In genomic region chr15:73994419-73994883, GRCh38 we compare ENCODE assay signal across 8 cellular contexts. TPM values are rescaled to one million over a fixed set of nuclear protein-coding genes. Genes with fewer than 3 reads are reported as not detected.
DNase-seq lines count a peak whose midpoint lies in the region; ATAC-seq and FAIRE-seq lines count a peak whose summit lies in the region.

A gene with protein sequence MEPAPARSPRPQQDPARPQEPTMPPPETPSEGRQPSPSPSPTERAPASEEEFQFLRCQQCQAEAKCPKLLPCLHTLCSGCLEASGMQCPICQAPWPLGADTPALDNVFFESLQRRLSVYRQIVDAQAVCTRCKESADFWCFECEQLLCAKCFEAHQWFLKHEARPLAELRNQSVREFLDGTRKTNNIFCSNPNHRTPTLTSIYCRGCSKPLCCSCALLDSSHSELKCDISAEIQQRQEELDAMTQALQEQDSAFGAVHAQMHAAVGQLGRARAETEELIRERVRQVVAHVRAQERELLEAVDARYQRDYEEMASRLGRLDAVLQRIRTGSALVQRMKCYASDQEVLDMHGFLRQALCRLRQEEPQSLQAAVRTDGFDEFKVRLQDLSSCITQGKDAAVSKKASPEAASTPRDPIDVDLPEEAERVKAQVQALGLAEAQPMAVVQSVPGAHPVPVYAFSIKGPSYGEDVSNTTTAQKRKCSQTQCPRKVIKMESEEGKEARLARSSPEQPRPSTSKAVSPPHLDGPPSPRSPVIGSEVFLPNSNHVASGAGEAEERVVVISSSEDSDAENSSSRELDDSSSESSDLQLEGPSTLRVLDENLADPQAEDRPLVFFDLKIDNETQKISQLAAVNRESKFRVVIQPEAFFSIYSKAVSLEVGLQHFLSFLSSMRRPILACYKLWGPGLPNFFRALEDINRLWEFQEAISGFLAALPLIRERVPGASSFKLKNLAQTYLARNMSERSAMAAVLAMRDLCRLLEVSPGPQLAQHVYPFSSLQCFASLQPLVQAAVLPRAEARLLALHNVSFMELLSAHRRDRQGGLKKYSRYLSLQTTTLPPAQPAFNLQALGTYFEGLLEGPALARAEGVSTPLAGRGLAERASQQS (plus strand): TSS chr15:73994716. CDS start chr15:73994813, 97 bp downstream.

- peak within 1 kb of the TSS; percentile 77 for H4K8ac ChIP-seq in mesendoderm (ENCODE audit: low read depth, low read length)

- no peak within 1 kb of the TSS for H2AK5ac ChIP-seq in mesendoderm (ENCODE audit: low read length)

- H2BK5ac ChIP-seq in mesendoderm (ENCODE audit: low read length), result no peak within 1 kb of the TSS

- H3K4me1 ChIP-seq in endocrine pancreas (ENCODE audit: control insufficient read depth, insufficient read depth, low read length), result peaks cover 3% of the 10 kb centered on the region
- no peaks in the 10 kb centered on the region for H3K4me1 ChIP-seq in mesendoderm (ENCODE audit: control insufficient read depth, low read depth, low read length)

- peak within 1 kb of the TSS; percentile 86 for H3K27ac Mint-ChIP-seq in activated CD8-positive, alpha-beta memory T cell treated with anti-CD3 and anti-CD28 coated beads, Interleukin-2, amount 10 ng/mL, durations not matched to agents 7 days and 5 days

- H3K4me3 ChIP-seq in endocrine pancreas (ENCODE audit: control insufficient read depth, insufficient read depth, low read length) (peak within 1 kb of the TSS; percentile 80), mesendoderm (ENCODE audit: low read length) (peak within 1 kb of the TSS; percentile 76)

- H3K27me3 ChIP-seq in endocrine pancreas (ENCODE audit: control insufficient read depth, insufficient read depth, low read length) (no peaks in the 10 kb centered on the region), mesendoderm (ENCODE audit: insufficient read depth, low read length, poor library complexity) (no peaks in the 10 kb centered on the region)

- CTCF ChIA-PET in activated CD8-positive, alpha-beta memory T cell treated with anti-CD3 and anti-CD28 coated beads, Interleukin-2, amount 10 ng/mL, durations not matched to agents 7 days and 5 days (lab: Charles Lee), result interaction anchor here (0.8 to 12.7 kb wide), 10 partner anchors 10 to 1210 kb away, joined by 3 to 147 read pairs (median 4); no protein-coding TSS in a partner anchor

- ATAC-seq in GM21360 (IDR thresholded peaks at IDR 0.05; ENCODE audit: unreplicated experiment), result peak; percentile 66
- peak; percentile 86 for ATAC-seq in activated CD8-positive, alpha-beta memory T cell treated with anti-CD3 and anti-CD28 coated beads, Interleukin-2, amount 10 ng/mL, durations not matched to agents 7 days and 5 days

- H3K79me1 ChIP-seq in mesendoderm (ENCODE audit: low read length), result peaks cover 10% of the 10 kb centered on the region

- peaks cover 58% of the 10 kb centered on the region for H3K4me1 Mint-ChIP-seq in activated CD8-positive, alpha-beta memory T cell treated with anti-CD3 and anti-CD28 coated beads, Interleukin-2, amount 10 ng/mL, durations not matched to agents 7 days and 5 days

- H3K27ac ChIP-seq in mesendoderm (ENCODE audit: low read depth, low read length), result no peak within 1 kb of the TSS

- no CpG with 5 or more reads among the region's 26 CpGs for WGBS in mesendoderm (ENCODE audit: extremely low coverage, insufficient coverage, low lambda C conversion rate)

- peak within 1 kb of the TSS; percentile 54 for H3K18ac ChIP-seq in mesendoderm (ENCODE audit: low read length)

- H3K36me3 Mint-ChIP-seq in activated CD8-positive, alpha-beta memory T cell treated with anti-CD3 and anti-CD28 coated beads, Interleukin-2, amount 10 ng/mL, durations not matched to agents 7 days and 5 days, result peaks cover 37% of the 10 kb centered on the region

- no peak within 1 kb of the TSS for H2BK15ac ChIP-seq in mesendoderm (replicated peaks; ENCODE audit: low read depth)

- no peak within 1 kb of the TSS for H3K4ac ChIP-seq in mesendoderm (ENCODE audit: low read depth, low read length)

- H2BK120ac ChIP-seq in mesendoderm (ENCODE audit: low read depth, low read length), result no peak within 1 kb of the TSS

- peak within 1 kb of the TSS; percentile 97 for H3K4me2 ChIP-seq in mesendoderm (ENCODE audit: low read length)

- no peaks in the 10 kb centered on the region for H3K27me3 Mint-ChIP-seq in activated CD8-positive, alpha-beta memory T cell treated with anti-CD3 and anti-CD28 coated beads, Interleukin-2, amount 10 ng/mL, durations not matched to agents 7 days and 5 days

- no peaks in the 10 kb centered on the region for H3K9me3 ChIP-seq in endocrine pancreas (ENCODE audit: control insufficient read depth, low read length)

- peak within 1 kb of the TSS; percentile 98 for H3K9ac ChIP-seq in endocrine pancreas (ENCODE audit: control insufficient read depth, insufficient read depth, low read length)
- H3K9ac ChIP-seq in mesendoderm (ENCODE audit: low read length), result peak within 1 kb of the TSS; percentile 95

- peak within 1 kb of the TSS; percentile 87 for H3K56ac ChIP-seq in mesendoderm (ENCODE audit: low read length)

- H3K4me3 Mint-ChIP-seq in activated CD8-positive, alpha-beta memory T cell treated with anti-CD3 and anti-CD28 coated beads, Interleukin-2, amount 10 ng/mL, durations not matched to agents 7 days and 5 days, result peak within 1 kb of the TSS; percentile 83

- peak; percentile 46 for FAIRE-seq in HTR-8/SVneo (lab: Jason Lieb, UNC)

- H3K9me3 Mint-ChIP-seq in activated CD8-positive, alpha-beta memory T cell treated with anti-CD3 and anti-CD28 coated beads, Interleukin-2, amount 10 ng/mL, durations not matched to agents 7 days and 5 days (ENCODE audit: low read depth), result no peaks in the 10 kb centered on the region

- H3K36me3 ChIP-seq in endocrine pancreas (ENCODE audit: control insufficient read depth, insufficient read depth, low read length) (no peaks in the 10 kb centered on the region), mesendoderm (ENCODE audit: control insufficient read depth, insufficient read depth, low read length) (no peaks in the 10 kb centered on the region)

- H4K5ac ChIP-seq in mesendoderm (ENCODE audit: low read length), result no peak within 1 kb of the TSS

- peaks cover 2% of the 10 kb centered on the region for H3K79me2 ChIP-seq in mesendoderm (ENCODE audit: control insufficient read depth, insufficient read depth, low read length)

- DNase-seq in CMK (ENCODE audit: low read depth), result peak; percentile 92
- peak; percentile 94 for DNase-seq in HTR-8/SVneo (ENCODE audit: insufficient read length, low spot score)
- peak; percentile 98 for DNase-seq in NOMO-1 treated with dmso at 0.1 percent for 144 hours (lab: John Stamatoyannopoulos, UW; ENCODE audit: unreplicated experiment)
- peak; percentile 99 for DNase-seq in activated CD8-positive, alpha-beta memory T cell treated with anti-CD3 and anti-CD28 coated beads, Interleukin-2, amount 10 ng/mL, durations not matched to agents 7 days and 5 days
- peak; percentile 96 for DNase-seq in mesendoderm
- DNase-seq in stimulated activated CD8-positive, alpha-beta memory T cell treated with anti-CD3 and anti-CD28 coated beads, Interleukin-15, amount 100 ng/mL, for 1 hour (ENCODE audit: low read depth), result peak; percentile 87

- H3K23ac ChIP-seq in mesendoderm (ENCODE audit: low read length), result peak within 1 kb of the TSS; percentile 94

RNA-seq across cellular contexts. Expression of the gene that starts here (rescaled TPM):
- 100 to 1,000 TPM; 104 to 152 TPM for total RNA-seq in activated CD8-positive, alpha-beta memory T cell treated with anti-CD3 and anti-CD28 coated beads, Interleukin-2, amount 10 ng/mL, durations not matched to agents 7 days and 5 days
- 20.2 TPM for polyA plus RNA-seq in mesendoderm (2013, experiment 1 of 2)
- polyA plus RNA-seq in mesendoderm (2013, experiment 2 of 2), result 19.6 TPM
